ENCODE assay signal across 8 cellular contexts in the genomic region with DNA sequence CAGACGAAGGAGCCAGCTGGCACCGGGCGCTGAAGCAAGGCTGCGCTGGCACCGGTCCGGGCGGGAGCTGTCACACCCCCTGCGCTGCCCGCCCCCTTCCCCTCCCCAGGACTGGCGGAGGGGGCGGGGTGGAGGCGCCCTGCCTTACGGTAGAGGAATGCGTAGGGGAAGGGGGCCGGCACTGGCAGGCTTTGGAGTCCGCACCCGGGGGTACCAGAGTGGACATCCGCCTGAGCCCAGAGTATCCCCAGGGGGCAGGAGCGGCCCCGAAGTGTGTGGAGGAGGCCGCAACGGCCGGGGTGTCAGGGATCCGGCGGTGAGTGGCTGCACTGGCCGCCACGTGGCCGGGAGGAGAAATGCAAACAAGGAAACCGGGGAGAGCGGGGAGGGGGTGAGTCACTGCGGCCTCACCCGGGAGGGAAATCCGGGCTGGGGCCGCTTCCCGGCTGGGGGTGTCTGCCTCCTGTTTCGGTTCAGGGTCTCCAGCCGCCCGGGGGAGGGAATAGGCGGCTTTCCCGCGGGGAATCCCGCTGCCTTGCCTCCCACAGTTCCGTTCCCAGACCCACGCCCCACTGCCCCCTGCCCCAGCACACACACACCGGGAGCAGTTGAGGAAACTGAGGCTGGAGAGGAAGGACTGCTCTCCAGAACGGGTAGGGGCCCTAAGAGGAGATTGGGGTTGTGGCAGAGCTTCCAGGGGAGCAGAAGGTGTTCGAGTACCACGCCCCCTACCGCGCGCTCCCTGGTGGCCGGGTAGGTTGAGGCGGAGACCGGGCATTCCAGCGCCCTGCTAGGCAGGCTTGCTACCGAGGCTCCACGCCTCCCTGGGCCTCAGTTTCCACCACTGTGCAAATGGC. TPM values are rescaled to one million over a fixed set of nuclear protein-coding genes. Genes with fewer than 3 reads are reported as not detected.
DNase-seq lines count a peak whose midpoint lies in the region; ATAC-seq and TF ChIP-seq lines count a peak whose summit lies in the region.

RAPGEF3 (minus strand) TSS at position 47 of the 857 bp plus-strand sequence. CDS start 324 bp downstream, outside the sequence.

- POLR2A ChIA-PET in PC-3 (lab: Charles Lee; ENCODE audit: unreplicated experiment): interaction anchor here (0.6 kb wide), 3 partner anchors 22 to 65 kb away, joined by 3 to 4 read pairs (median 3); no protein-coding TSS in a partner anchor
- POLR2A ChIA-PET in naive thymus-derived CD8-positive, alpha-beta T cell (lab: Charles Lee): interaction anchor here (1.0 to 4.2 kb wide), 3 partner anchors 11 to 17 kb away, joined by 3 to 22 read pairs (median 5); partner anchors contain the start of gene SLC48A1

- peaks cover 32% of the 10 kb centered on the region for H3K4me1 Mint-ChIP-seq in CD14-positive monocyte
- H3K4me1 Mint-ChIP-seq in naive thymus-derived CD8-positive, alpha-beta T cell: peaks cover 9 to 48% (median 33%) of the 10 kb centered on the region in 4 donors
- peaks cover 54% of the 10 kb centered on the region for H3K4me1 Mint-ChIP-seq in stimulated activated naive CD8-positive, alpha-beta T cell treated with anti-CD3 and anti-CD28 coated beads, Interleukin-15, amount 100 ng/mL, for 72 hours

- no peaks in the 10 kb centered on the region for H3K27me3 ChIP-seq in PC-3 (ENCODE audit: low read length)

- peak; percentile 73 for TF ChIP-seq CTCF in CD14-positive monocyte (IDR thresholded peaks at IDR 0.05)
- TF ChIP-seq CTCF in PC-3 (conservative IDR thresholded peaks at IDR 0.05; ENCODE audit: low read depth, low read length): peak; percentile 45

- H3K36me3 Mint-ChIP-seq in CD14-positive monocyte: no peaks in the 10 kb centered on the region
- H3K36me3 Mint-ChIP-seq in naive thymus-derived CD8-positive, alpha-beta T cell: no peaks in the 10 kb centered on the region

- H3K36me3 ChIP-seq in PC-3 (ENCODE audit: low read depth, low read length): no peaks in the 10 kb centered on the region

- intact Hi-C loops in CD14-positive monocyte (cut with micrococcal nuclease) (loop anchor here in 1 of 2 donors (2.0 kb wide), 1 partner anchor 20 kb away; no protein-coding TSS in a partner anchor), PC-3 (cut with micrococcal nuclease) (no loop called here)

- peak within 1 kb of the TSS; percentile 88 for H3K4me2 ChIP-seq in PC-3 (ENCODE audit: low read length)

- H3K9ac ChIP-seq in PC-3 (ENCODE audit: low read length): peak within 1 kb of the TSS; percentile 76

- no peaks in the 10 kb centered on the region for H3K9me3 ChIP-seq in PC-3 (ENCODE audit: low read length)

- TSS peak; percentile 74 for BruUV-seq in PC-3 (replicated peaks; lab: Mats Ljungman, UMichigan)

- no peaks in the 10 kb centered on the region for H3K9me3 Mint-ChIP-seq in CD14-positive monocyte
- H3K9me3 Mint-ChIP-seq in naive thymus-derived CD8-positive, alpha-beta T cell: no peaks in the 10 kb centered on the region
- no peaks in the 10 kb centered on the region for H3K9me3 Mint-ChIP-seq in stimulated activated naive CD8-positive, alpha-beta T cell treated with anti-CD3 and anti-CD28 coated beads, Interleukin-15, amount 100 ng/mL, for 72 hours

- peaks cover 42% of the 10 kb centered on the region for H3K4me1 ChIP-seq in PC-3 (ENCODE audit: insufficient read depth, low read length)

- H3K9me2 ChIP-seq in PC-3 (replicated peaks; ENCODE audit: low read length): no peaks in the 10 kb centered on the region

- peak within 1 kb of the TSS; percentile 78 for H2AFZ ChIP-seq in PC-3 (ENCODE audit: low read length)

- peak within 1 kb of the TSS; percentile 75 for H3K4me3 ChIP-seq in PC-3 (ENCODE audit: low read length)

- H4K20me1 ChIP-seq in PC-3 (ENCODE audit: low read length): no peaks in the 10 kb centered on the region

- no peaks in the 10 kb centered on the region for H3F3A ChIP-seq in PC-3 (ENCODE audit: low read length, unreplicated experiment)

- CTCF ChIA-PET in PC-3 (lab: Charles Lee): interaction anchor here (0.6 to 2.3 kb wide), 5 partner anchors 8 to 1688 kb away, joined by 3 to 16 read pairs (median 3); no protein-coding TSS in a partner anchor

- H3K4me3 Mint-ChIP-seq in CD14-positive monocyte: peak within 1 kb of the TSS; percentile 80 to 85
- peak within 1 kb of the TSS; percentile 71 to 83 (median 80) for H3K4me3 Mint-ChIP-seq in naive thymus-derived CD8-positive, alpha-beta T cell
- peak within 1 kb of the TSS; percentile 80 to 86 for H3K4me3 Mint-ChIP-seq in stimulated activated naive CD8-positive, alpha-beta T cell treated with anti-CD3 and anti-CD28 coated beads, Interleukin-15, amount 100 ng/mL, for 72 hours

- ATAC-seq in PC-3: peak; percentile 85
- peak; percentile 77 to 89 for ATAC-seq in naive thymus-derived CD8-positive, alpha-beta T cell
- peak; percentile 76 for ATAC-seq in stimulated activated naive CD8-positive, alpha-beta T cell treated with anti-CD3 and anti-CD28 coated beads, Interleukin-15, amount 100 ng/mL, for 72 hours

- H3K27me3 Mint-ChIP-seq in CD14-positive monocyte (ENCODE audit: low read depth in 3 of 3): peaks cover 9 to 21% (median 17%) of the 10 kb centered on the region in 3 donors
- no peaks in the 10 kb centered on the region for H3K27me3 Mint-ChIP-seq in naive thymus-derived CD8-positive, alpha-beta T cell
- H3K27me3 Mint-ChIP-seq in stimulated activated naive CD8-positive, alpha-beta T cell treated with anti-CD3 and anti-CD28 coated beads, Interleukin-15, amount 100 ng/mL, for 72 hours: no peaks in the 10 kb centered on the region

- peak within 1 kb of the TSS; percentile 46 to 92 (median 73) for H3K27ac Mint-ChIP-seq in CD14-positive monocyte
- H3K27ac Mint-ChIP-seq in naive thymus-derived CD8-positive, alpha-beta T cell: peak within 1 kb of the TSS in 7 of 10 donors; percentile 1 to 73 (median 12)
- peak within 1 kb of the TSS; percentile 15 to 65 for H3K27ac Mint-ChIP-seq in stimulated activated naive CD8-positive, alpha-beta T cell treated with anti-CD3 and anti-CD28 coated beads, Interleukin-15, amount 100 ng/mL, for 72 hours

- DNase-seq in CD14-positive monocyte (ENCODE audit: low spot score) (peak; percentile 84), GM19240 (ENCODE audit: insufficient read length, low spot score) (peak; percentile 74), HPDE6-E6E7 (ENCODE audit: extremely low spot score) (peak; percentile 94), PC-3 (peak; percentile 87), fibroblast of peridontal ligament (ENCODE audit: extremely low read depth) (peak; percentile 66)
- DNase-seq in activated T-helper 9 cell treated with anti-CD3 and anti-CD28 coated beads, Interleukin-2, amount 50 U/mL, for 16 hours (ENCODE audit: low read depth): peak; percentile 67
- peak; percentile 24 to 74 (median 56) for DNase-seq in naive thymus-derived CD8-positive, alpha-beta T cell
- peak; percentile 53 to 69 for DNase-seq in stimulated activated naive CD8-positive, alpha-beta T cell treated with anti-CD3 and anti-CD28 coated beads, Interleukin-15, amount 100 ng/mL, for 72 hours

- H3K79me2 ChIP-seq in PC-3 (ENCODE audit: low read length): no peaks in the 10 kb centered on the region

- H3K27ac ChIP-seq in PC-3 (ENCODE audit: low read length): peak within 1 kb of the TSS; percentile 68

RNA-seq across cellular contexts. Expression of gene RAPGEF3, which starts in this region (rescaled TPM):
- under 1 TPM; 0.08 to 0.60 TPM for polyA plus RNA-seq in CD14-positive monocyte
- total RNA-seq in PC-3 (2014; rRNA removed): 6.7 and 9.3 TPM in 2 replicates
- total RNA-seq in naive thymus-derived CD8-positive, alpha-beta T cell: under 1 TPM; 0.63 to 0.65 TPM
- under 1 TPM; 0.08 to 0.27 (median 0.12) TPM for polyA plus RNA-seq in naive thymus-derived CD8-positive, alpha-beta T cell

Comparison
In these comparisons a context has a peak if more than half of its experiments do, and no peak if none do; other contexts are left out.
1. Peak in every context shown above with its lines: DNase-seq, ATAC-seq, H3K4me3 ChIP-seq and H3K27ac ChIP-seq.
2. Peak in DNase-seq in CD14-positive monocyte; RNA of the gene not detected or under 1 TPM.
3. Peak in DNase-seq and ATAC-seq in naive thymus-derived CD8-positive, alpha-beta T cell; RNA of the gene not detected or under 1 TPM.
4. H3K27ac Mint-ChIP-seq: peak in every context shown above with its lines; median percentile 73 in CD14-positive monocyte; 40 in stimulated activated naive CD8-positive, alpha-beta T cell treated with anti-CD3 and anti-CD28 coated beads, Interleukin-15, amount 100 ng/mL, for 72 hours; 12 in naive thymus-derived CD8-positive, alpha-beta T cell.